ENCODE assay signal across 9 cellular contexts in genomic region chr5:168227973-168228615, GRCh38.
DNase-seq lines count a peak whose midpoint lies in the region; ATAC-seq and TF ChIP-seq lines count a peak whose summit lies in the region.
"Had no signal": no experiment of that assay in that cellular context is flagged by ENCODE, and none has a peak within 500 bp of the region (broad histone marks: within the 10 kb centered on the region; RNA-seq: fewer than 3 reads in every experiment).

No MANE protein-coding gene starts in this region.

- TF ChIP-seq CTCF in activated CD8-positive, alpha-beta T cell treated with anti-CD3 and anti-CD28 coated beads for 36 hours (IDR thresholded peaks at IDR 0.05) = no peak
- no peak for TF ChIP-seq CTCF in WTC11 (IDR thresholded peaks at IDR 0.05)

- peaks cover 7% of the 10 kb centered on the region for H3K4me1 Mint-ChIP-seq in activated CD8-positive, alpha-beta T cell treated with anti-CD3 and anti-CD28 coated beads for 36 hours (ENCODE audit: low read depth)
- peaks cover 15% of the 10 kb centered on the region for H3K4me1 Mint-ChIP-seq in WTC11

- intact Hi-C loops in activated CD8-positive, alpha-beta T cell treated with anti-CD3 and anti-CD28 coated beads for 36 hours (cut with micrococcal nuclease) = no loop called here

- ATAC-seq in HG03025 (IDR thresholded peaks at IDR 0.05; ENCODE audit: low FRiP score, unreplicated experiment) (peak; percentile 99), WTC11 (no peak)
- peak; percentile 81 for ATAC-seq in activated CD8-positive, alpha-beta T cell treated with anti-CD3 and anti-CD28 coated beads for 36 hours

- H3K36me3 Mint-ChIP-seq in activated CD8-positive, alpha-beta T cell treated with anti-CD3 and anti-CD28 coated beads for 36 hours (ENCODE audit: low read depth) = no peaks in the 10 kb centered on the region
- H3K36me3 Mint-ChIP-seq in WTC11 = no peaks in the 10 kb centered on the region

- no peak overlapping the region for H3K27ac Mint-ChIP-seq in activated CD8-positive, alpha-beta T cell treated with anti-CD3 and anti-CD28 coated beads for 36 hours
- no peak overlapping the region for H3K27ac Mint-ChIP-seq in WTC11

- peaks cover 5% of the 10 kb centered on the region for H3K27me3 Mint-ChIP-seq in activated CD8-positive, alpha-beta T cell treated with anti-CD3 and anti-CD28 coated beads for 36 hours
- no peaks in the 10 kb centered on the region for H3K27me3 Mint-ChIP-seq in WTC11 (ENCODE audit: low read depth)

- peaks cover 2% of the 10 kb centered on the region for H3K9me3 Mint-ChIP-seq in activated CD8-positive, alpha-beta T cell treated with anti-CD3 and anti-CD28 coated beads for 36 hours
- peaks cover 3% of the 10 kb centered on the region; the same call in 1 of the 2 replicates for H3K9me3 Mint-ChIP-seq in WTC11

- peak; percentile 8 for DNase-seq in stimulated activated CD8-positive, alpha-beta memory T cell treated with anti-CD3 and anti-CD28 coated beads, Interleukin-12 subunit alpha, Interleukin-12 subunit beta, amount 100 ng/mL, for 4 hours (ENCODE audit: low read depth)
- DNase-seq in stimulated activated CD8-positive, alpha-beta memory T cell treated with anti-CD3 and anti-CD28 coated beads, Interleukin-4, amount 100 ng/mL, for 48 hours = no peak
- DNase-seq in activated CD8-positive, alpha-beta T cell treated with anti-CD3 and anti-CD28 coated beads for 36 hours = peak; percentile 20
- DNase-seq in WTC11 (ENCODE audit: low spot score) (no peak), ureter (ENCODE audit: low spot score) (no peak), glomerular visceral epithelial cell (ENCODE audit: extremely low spot score) (no peak)
- DNase-seq in stimulated activated naive CD4-positive, alpha-beta T cell treated with Interleukin-2 at 50 U/mL for 16 hours (lab: John Stamatoyannopoulos, UW) = no peak
- DNase-seq: hypothalamus had no signal

- CTCF ChIA-PET in activated CD8-positive, alpha-beta T cell treated with anti-CD3 and anti-CD28 coated beads for 36 hours (lab: Charles Lee) = interaction anchor here (1.2 kb wide), 1 partner anchor 9 kb away, joined by 4 read pairs; no protein-coding TSS in a partner anchor
- CTCF ChIA-PET in WTC11 (lab: Charles Lee) = no interaction called here

- POLR2A ChIA-PET in activated CD8-positive, alpha-beta T cell treated with anti-CD3 and anti-CD28 coated beads for 36 hours (lab: Charles Lee) = no interaction called here
- POLR2A ChIA-PET in WTC11 (lab: Charles Lee) = no interaction called here

- H3K4me3 Mint-ChIP-seq in activated CD8-positive, alpha-beta T cell treated with anti-CD3 and anti-CD28 coated beads for 36 hours = no peak overlapping the region
- no peak overlapping the region for H3K4me3 Mint-ChIP-seq in WTC11

TF ChIP-seq in WTC11, 78 proteins besides CTCF, POLR2A, EP300 and RAD21 (continues in another document):
- TF ChIP-seq NFYB (CRISPR knock-in tag; conservative IDR thresholded peaks at IDR 0.05; ENCODE audit: low read depth) (no peak), PRDM15 (CRISPR knock-in tag; IDR thresholded peaks at IDR 0.05) (no peak), ZNF532 (CRISPR knock-in tag; IDR thresholded peaks at IDR 0.05; ENCODE audit: borderline replicate concordance) (no peak), STAT6 (CRISPR knock-in tag; conservative IDR thresholded peaks at IDR 0.05; ENCODE audit: low read depth) (no peak), GABPB1 (CRISPR knock-in tag; IDR thresholded peaks at IDR 0.05) (no peak)
- TF ChIP-seq, protein P1, sequence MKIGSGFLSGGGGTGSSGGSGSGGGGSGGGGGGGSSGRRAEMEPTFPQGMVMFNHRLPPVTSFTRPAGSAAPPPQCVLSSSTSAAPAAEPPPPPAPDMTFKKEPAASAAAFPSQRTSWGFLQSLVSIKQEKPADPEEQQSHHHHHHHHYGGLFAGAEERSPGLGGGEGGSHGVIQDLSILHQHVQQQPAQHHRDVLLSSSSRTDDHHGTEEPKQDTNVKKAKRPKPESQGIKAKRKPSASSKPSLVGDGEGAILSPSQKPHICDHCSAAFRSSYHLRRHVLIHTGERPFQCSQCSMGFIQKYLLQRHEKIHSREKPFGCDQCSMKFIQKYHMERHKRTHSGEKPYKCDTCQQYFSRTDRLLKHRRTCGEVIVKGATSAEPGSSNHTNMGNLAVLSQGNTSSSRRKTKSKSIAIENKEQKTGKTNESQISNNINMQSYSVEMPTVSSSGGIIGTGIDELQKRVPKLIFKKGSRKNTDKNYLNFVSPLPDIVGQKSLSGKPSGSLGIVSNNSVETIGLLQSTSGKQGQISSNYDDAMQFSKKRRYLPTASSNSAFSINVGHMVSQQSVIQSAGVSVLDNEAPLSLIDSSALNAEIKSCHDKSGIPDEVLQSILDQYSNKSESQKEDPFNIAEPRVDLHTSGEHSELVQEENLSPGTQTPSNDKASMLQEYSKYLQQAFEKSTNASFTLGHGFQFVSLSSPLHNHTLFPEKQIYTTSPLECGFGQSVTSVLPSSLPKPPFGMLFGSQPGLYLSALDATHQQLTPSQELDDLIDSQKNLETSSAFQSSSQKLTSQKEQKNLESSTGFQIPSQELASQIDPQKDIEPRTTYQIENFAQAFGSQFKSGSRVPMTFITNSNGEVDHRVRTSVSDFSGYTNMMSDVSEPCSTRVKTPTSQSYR (CRISPR knock-in tag; IDR thresholded peaks at IDR 0.05) = no peak

Comparison
In these comparisons a context has a peak if more than half of its experiments do, and no peak if none do; other contexts are left out.
1. DNase-seq: peak in stimulated activated CD8-positive, alpha-beta memory T cell treated with anti-CD3 and anti-CD28 coated beads, Interleukin-12 subunit alpha, Interleukin-12 subunit beta, amount 100 ng/mL, for 4 hours (single experiment) and activated CD8-positive, alpha-beta T cell treated with anti-CD3 and anti-CD28 coated beads for 36 hours (single experiment); none in stimulated activated CD8-positive, alpha-beta memory T cell treated with anti-CD3 and anti-CD28 coated beads, Interleukin-4, amount 100 ng/mL, for 48 hours (single experiment), WTC11 (single experiment), stimulated activated naive CD4-positive, alpha-beta T cell treated with Interleukin-2 at 50 U/mL for 16 hours (single experiment), ureter (single experiment) and glomerular visceral epithelial cell (single experiment).